2 cellular contexts compared by ENCODE assay signal in the genomic region with DNA sequence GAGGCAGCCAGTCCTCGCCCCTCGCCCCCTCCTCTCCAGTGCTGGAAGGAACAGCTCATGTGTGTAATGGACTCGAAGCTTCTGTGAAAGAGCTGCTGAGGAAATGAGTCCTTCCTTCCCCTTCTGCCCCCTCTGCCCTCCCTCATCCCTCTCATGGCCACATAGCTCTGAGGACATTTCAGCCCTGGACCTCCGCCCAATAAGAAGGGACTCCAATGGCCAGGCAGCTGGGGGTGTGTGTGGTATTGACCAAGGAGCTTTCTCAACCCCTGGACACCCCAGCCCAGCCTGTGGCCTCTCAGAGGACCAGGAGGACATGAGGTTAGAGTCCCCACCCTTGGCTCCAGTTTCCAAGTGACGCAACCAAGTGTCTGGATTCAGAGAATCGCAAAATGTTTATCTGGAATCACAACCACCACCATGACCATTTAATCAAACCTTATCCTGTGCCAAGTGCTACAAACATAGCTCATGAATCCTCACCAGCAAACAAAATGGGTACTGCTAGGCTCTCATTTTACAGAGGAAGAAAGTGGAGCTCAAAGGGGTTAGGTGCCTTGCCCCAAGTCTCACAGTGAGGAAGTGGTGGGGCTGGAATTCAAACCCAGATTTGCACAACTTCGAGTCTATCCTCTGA.
TF ChIP-seq lines count a peak whose summit lies in the region.

No MANE protein-coding gene starts in this region.

TF ChIP-seq in SK-N-SH, 30 proteins besides CTCF, POLR2A, EP300 and RAD21 (continued from another document):
- no peak for TF ChIP-seq PBX3 (IDR thresholded peaks at IDR 0.05)
- no peak for TF ChIP-seq TCF12 (IDR thresholded peaks at IDR 0.05)

TF ChIP-seq in SK-N-SH treated with all-trans-retinoic acid at 6 μM for 48 hours, 23 proteins besides CTCF, POLR2A, EP300 and RAD21 (continued from another document):
- TF ChIP-seq CSRNP3 (CRISPR knock-in tag; IDR thresholded peaks at IDR 0.05) (no peak), RARB (CRISPR knock-in tag; IDR thresholded peaks at IDR 0.05) (no peak), PPARA (CRISPR knock-in tag; IDR thresholded peaks at IDR 0.05; ENCODE audit: borderline replicate concordance) (no peak), GLIS3 (CRISPR knock-in tag; IDR thresholded peaks at IDR 0.05) (no peak), ISL1 (CRISPR knock-in tag; IDR thresholded peaks at IDR 0.05) (no peak), CREB5 (CRISPR knock-in tag; IDR thresholded peaks at IDR 0.05; ENCODE audit: low read depth) (no peak), ZC3H10 (CRISPR knock-in tag; IDR thresholded peaks at IDR 0.05) (no peak), ZNF565 (CRISPR knock-in tag; conservative IDR thresholded peaks at IDR 0.05; ENCODE audit: low read depth) (no peak), SNAI2 (CRISPR knock-in tag; IDR thresholded peaks at IDR 0.05) (no peak), TCF4 (CRISPR knock-in tag; IDR thresholded peaks at IDR 0.05; ENCODE audit: borderline replicate concordance) (no peak), CSDC2 (CRISPR knock-in tag; IDR thresholded peaks at IDR 0.05) (no peak)
- TF ChIP-seq, protein P1, sequence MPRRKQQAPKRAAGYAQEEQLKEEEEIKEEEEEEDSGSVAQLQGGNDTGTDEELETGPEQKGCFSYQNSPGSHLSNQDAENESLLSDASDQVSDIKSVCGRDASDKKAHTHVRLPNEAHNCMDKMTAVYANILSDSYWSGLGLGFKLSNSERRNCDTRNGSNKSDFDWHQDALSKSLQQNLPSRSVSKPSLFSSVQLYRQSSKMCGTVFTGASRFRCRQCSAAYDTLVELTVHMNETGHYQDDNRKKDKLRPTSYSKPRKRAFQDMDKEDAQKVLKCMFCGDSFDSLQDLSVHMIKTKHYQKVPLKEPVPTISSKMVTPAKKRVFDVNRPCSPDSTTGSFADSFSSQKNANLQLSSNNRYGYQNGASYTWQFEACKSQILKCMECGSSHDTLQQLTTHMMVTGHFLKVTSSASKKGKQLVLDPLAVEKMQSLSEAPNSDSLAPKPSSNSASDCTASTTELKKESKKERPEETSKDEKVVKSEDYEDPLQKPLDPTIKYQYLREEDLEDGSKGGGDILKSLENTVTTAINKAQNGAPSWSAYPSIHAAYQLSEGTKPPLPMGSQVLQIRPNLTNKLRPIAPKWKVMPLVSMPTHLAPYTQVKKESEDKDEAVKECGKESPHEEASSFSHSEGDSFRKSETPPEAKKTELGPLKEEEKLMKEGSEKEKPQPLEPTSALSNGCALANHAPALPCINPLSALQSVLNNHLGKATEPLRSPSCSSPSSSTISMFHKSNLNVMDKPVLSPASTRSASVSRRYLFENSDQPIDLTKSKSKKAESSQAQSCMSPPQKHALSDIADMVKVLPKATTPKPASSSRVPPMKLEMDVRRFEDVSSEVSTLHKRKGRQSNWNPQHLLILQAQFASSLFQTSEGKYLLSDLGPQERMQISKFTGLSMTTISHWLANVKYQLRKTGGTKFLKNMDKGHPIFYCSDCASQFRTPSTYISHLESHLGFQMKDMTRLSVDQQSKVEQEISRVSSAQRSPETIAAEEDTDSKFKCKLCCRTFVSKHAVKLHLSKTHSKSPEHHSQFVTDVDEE (CRISPR knock-in tag; IDR thresholded peaks at IDR 0.05), result no peak
